In the genomic region with DNA sequence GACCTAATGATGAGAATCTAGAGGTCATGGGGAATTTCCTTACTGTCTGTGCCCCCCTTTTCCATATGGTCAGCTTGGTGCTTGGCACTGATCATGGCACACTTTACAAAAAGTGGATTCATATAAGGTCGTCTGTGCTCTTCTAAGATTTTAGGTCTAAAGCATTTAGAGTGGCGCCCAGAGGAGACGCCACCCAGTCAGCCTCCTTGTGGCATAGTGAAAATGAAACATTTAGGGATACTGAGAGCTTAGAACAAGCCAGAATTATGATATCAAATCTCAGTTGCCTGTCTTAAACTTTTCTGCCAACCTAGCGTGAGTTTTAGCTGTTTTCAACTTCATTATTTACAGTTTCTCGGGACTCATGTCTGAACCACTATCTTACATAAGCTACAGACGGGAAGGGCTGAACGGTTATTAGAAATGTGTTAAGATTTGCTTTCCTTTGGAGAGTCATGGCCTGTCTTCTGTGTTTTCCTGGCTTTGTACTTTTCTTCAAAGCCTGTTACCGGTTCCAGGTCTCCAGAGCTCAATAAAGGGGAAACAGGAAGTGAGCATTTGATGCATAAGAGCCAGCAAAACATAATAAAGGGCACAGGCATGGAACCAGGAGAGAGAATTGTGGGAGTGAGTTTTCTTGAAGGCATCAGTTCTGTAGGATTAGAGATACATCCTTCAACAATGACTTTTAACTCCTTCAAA, we compare ENCODE assay signal across 7 cellular contexts. TPM values are rescaled to one million over a fixed set of nuclear protein-coding genes. Genes with fewer than 3 reads are reported as not detected.
DNase-seq lines count a peak whose midpoint lies in the region; ATAC-seq and TF ChIP-seq lines count a peak whose summit lies in the region.

No MANE protein-coding gene starts in this region.

- H3K9me3 Mint-ChIP-seq in chondrocyte (ENCODE audit: low read depth) (no peaks in the 10 kb centered on the region), endodermal cell (no peaks in the 10 kb centered on the region)

- H3K27me3 ChIP-seq in endodermal cell (ENCODE audit: control insufficient read depth, insufficient read depth, low read length, poor library complexity, severe bottlenecking), result no peaks in the 10 kb centered on the region

- H3K9me3 ChIP-seq in endodermal cell (ENCODE audit: control insufficient read depth, low read length), result peaks cover 5% of the 10 kb centered on the region

- no peaks in the 10 kb centered on the region for H3K4me1 ChIP-seq in endodermal cell (ENCODE audit: control insufficient read depth, insufficient read depth, low read length)

- H3K27ac Mint-ChIP-seq in chondrocyte (ENCODE audit: unreplicated experiment) (peak overlapping the region; percentile 84), endodermal cell (no peak overlapping the region)

- peak; percentile 20 for ATAC-seq in GM19463 (IDR thresholded peaks at IDR 0.05; ENCODE audit: unreplicated experiment)
- peak; percentile 26 for ATAC-seq in HG03439 (IDR thresholded peaks at IDR 0.05; ENCODE audit: unreplicated experiment)
- peak; percentile 56 for ATAC-seq in sciatic nerve

- TF ChIP-seq CTCF in chondrocyte (IDR thresholded peaks at IDR 0.05) (no peak), endodermal cell (conservative IDR thresholded peaks at IDR 0.05) (no peak)

- WGBS in endodermal cell (ENCODE audit: insufficient coverage in 1 of 2, insufficient read length in 1 of 2), 2 experiments, result 89 to 96% methylated on average over 4 to 8 of the region's 8 CpGs

- no peak overlapping the region for H3K4me3 Mint-ChIP-seq in chondrocyte (ENCODE audit: unreplicated experiment)
- no peak overlapping the region for H3K4me3 Mint-ChIP-seq in endodermal cell

- peaks cover 26% of the 10 kb centered on the region for H3K4me1 Mint-ChIP-seq in chondrocyte (ENCODE audit: low read depth)
- H3K4me1 Mint-ChIP-seq in endodermal cell, result no peaks in the 10 kb centered on the region

- H3K4me3 ChIP-seq in endodermal cell (ENCODE audit: low read length), result no peak overlapping the region

- intact Hi-C loops in sciatic nerve (cut with DNase I), result no loop called here

- no peak overlapping the region for H3K27ac ChIP-seq in endodermal cell (ENCODE audit: low read depth, low read length)

- H3K36me3 Mint-ChIP-seq in chondrocyte (ENCODE audit: low read depth) (no peaks in the 10 kb centered on the region), endodermal cell (ENCODE audit: low read depth) (peaks cover 7% of the 10 kb centered on the region)

- no peak for DNase-seq in chondrocyte (ENCODE audit: low spot score)
- no peak for DNase-seq in sciatic nerve (ENCODE audit: low spot score)
- DNase-seq in cerebellar nuclear complex (lab: John Stamatoyannopoulos, UW), result no peak
- DNase-seq in endodermal cell, result no peak
- no peak for DNase-seq in SKM-1 treated with dmso at 0.1 percent for 144 hours (lab: John Stamatoyannopoulos, UW; ENCODE audit: unreplicated experiment)

- no peak overlapping the region for H3K9ac ChIP-seq in endodermal cell (ENCODE audit: extremely low read depth, low read length, poor library complexity, severe bottlenecking)

- H3K27me3 Mint-ChIP-seq in chondrocyte (ENCODE audit: low read depth) (no peaks in the 10 kb centered on the region), endodermal cell (ENCODE audit: insufficient read depth) (no peaks in the 10 kb centered on the region)

- H3K36me3 ChIP-seq in endodermal cell (ENCODE audit: control insufficient read depth, insufficient read depth, low read length), result no peaks in the 10 kb centered on the region

RNA-seq across cellular contexts. Expression of a gene that starts 13.7 kb away (rescaled TPM):
- total RNA-seq in chondrocyte, result 18.5 to 23.0 TPM (median 22.7 TPM) in 3 replicates
- total RNA-seq in sciatic nerve, result 24.6 TPM
- 10 to 100 TPM; 44.9 to 46.1 TPM for total RNA-seq in endodermal cell
- polyA plus RNA-seq in endodermal cell (2013, experiment 1 of 2), result 35.0 TPM
- 35.1 TPM for polyA plus RNA-seq in endodermal cell (2013, experiment 2 of 2)

RNA-seq across cellular contexts. Expression of a gene that starts 27.6 kb away (rescaled TPM):
- 36.8 to 40.9 TPM (median 37.3 TPM) in 3 replicates for total RNA-seq in chondrocyte
- 95.4 TPM for total RNA-seq in sciatic nerve
- total RNA-seq in endodermal cell, result 100 to 1,000 TPM; 105 to 110 TPM
- polyA plus RNA-seq in endodermal cell (2013, experiment 1 of 2), result 61.5 TPM
- polyA plus RNA-seq in endodermal cell (2013, experiment 2 of 2), result 53.0 TPM
